ENCODE assay signal across 31 cellular contexts in genomic region chr1:54575161-54575560, GRCh38. TPM values are rescaled to one million over a fixed set of nuclear protein-coding genes. Genes with fewer than 3 reads are reported as not detected.
A peak's percentile ranks its signal among the peaks of the same experiment; 100 is the strongest.
DNase-seq lines count a peak whose midpoint lies in the region; ATAC-seq, FAIRE-seq and TF ChIP-seq lines count a peak whose summit lies in the region.
"Had no signal": no experiment of that assay in that cellular context is flagged by ENCODE, and none has a peak within 500 bp of the region (broad histone marks: within the 10 kb centered on the region; RNA-seq: fewer than 3 reads in every experiment).

No MANE protein-coding gene starts in this region.

- TF ChIP-seq POLR2A in HepG2 (IDR thresholded peaks at IDR 0.05; ENCODE audit: insufficient read depth in 1 of 2, low read depth in 2 of 2, low read length in 2 of 2) = no peak
- TF ChIP-seq POLR2A in right lobe of liver (IDR thresholded peaks at IDR 0.05) = no peak
- no peak for TF ChIP-seq POLR2A in heart left ventricle (IDR thresholded peaks at IDR 0.05)
- TF ChIP-seq POLR2A in GM12891 (IDR thresholded peaks at IDR 0.05; ENCODE audit: low read depth, low read length) = no peak

- no peak overlapping the region for H3K9ac ChIP-seq in HepG2 (ENCODE audit: insufficient read depth, low read depth, low read length)

- intact Hi-C loops in HepG2 (cut with micrococcal nuclease; ENCODE audit: unreplicated experiment) (loop anchor here (5.0 kb wide), 1 partner anchor 47 kb away; the partner anchor contains the start of gene FAM151A), right lobe of liver (cut with DNase I) (no loop called here), heart left ventricle (cut with DNase I) (loop anchor here in 1 of 10 donors (2.0 kb wide), 1 partner anchor 26 kb away; the partner anchor contains the start of gene ACOT11), aorta (cut with DNase I) (no loop called here)

- H3K4me2 ChIP-seq in HepG2 (ENCODE audit: low read depth, low read length) = no peak overlapping the region

- no peak overlapping the region for H2AFZ ChIP-seq in HepG2 (ENCODE audit: low read length)

- no peak for FAIRE-seq in HepG2 (lab: Jason Lieb, UNC)
- no peak for FAIRE-seq in GM12891 (lab: Jason Lieb, UNC)
- FAIRE-seq: astrocyte, endothelial cell of umbilical vein, TTC549 had no signal

- POLR2A ChIA-PET in HepG2 (lab: Yijun Ruan, JAX) = no interaction called here

- DNase-seq in HepG2 (ENCODE audit: low spot score) (peak; percentile 49), right lobe of liver (no peak), heart left ventricle (peak; percentile 15 to 82 (median 61)), myocyte (ENCODE audit: low read depth) (peak; percentile 76), aorta (peak; percentile 10), Ammon's horn (ENCODE audit: low spot score) (no peak), GM12891 (ENCODE audit: insufficient read length, low spot score) (no peak)
- DNase-seq: 8988T; activated CD4-positive, alpha-beta T cell treated with anti-CD3 and anti-CD28 coated beads for 36 hours; activated CD8-positive, alpha-beta T cell treated with anti-CD3 and anti-CD28 coated beads, Interleukin-2, amount 10 ng/mL, durations not matched to agents 7 days and 5 days; activated effector memory CD4-positive, alpha-beta T cell treated with Interleukin-2 at 50 U/mL for 16 hours; activated naive CD8-positive, alpha-beta T cell treated with anti-CD3 and anti-CD28 coated beads, Interleukin-2, amount 10 ng/mL, durations not matched to agents 7 days and 5 days; DND-41; GOT3; islet precursor cell; mammary epithelial cell; NCI-H1105 treated with DMSO at 0.1 percent for 48 hours; NCI-H2029 treated with DMSO at 0.1 percent for 48 hours; NCI-H2227 treated with DMSO at 0.1 percent for 48 hours; NCI-H69; Peyer's patch; SJCRH30; tibial artery had no signal

- peak; percentile 17 for ATAC-seq in HepG2
- no peak for ATAC-seq in right lobe of liver
- ATAC-seq in heart left ventricle = peak; percentile 69 to 80 (median 74)
- no peak for ATAC-seq in aorta (ENCODE audit: low FRiP score)
- ATAC-seq in GM21528 (IDR thresholded peaks at IDR 0.05; ENCODE audit: low FRiP score, unreplicated experiment) = no peak
- ATAC-seq: activated CD4-positive, alpha-beta T cell treated with anti-CD3 and anti-CD28 coated beads for 36 hours; activated CD8-positive, alpha-beta T cell treated with anti-CD3 and anti-CD28 coated beads, Interleukin-2, amount 10 ng/mL, durations not matched to agents 7 days and 5 days had no signal

- peaks cover 78% of the 10 kb centered on the region for H3K4me1 ChIP-seq in HepG2 (ENCODE audit: insufficient read depth, low read length)
- H3K4me1 ChIP-seq in right lobe of liver = peaks cover 0 to 8% (median 0%) of the 10 kb centered on the region in 4 donors
- H3K4me1 ChIP-seq in heart left ventricle = peaks cover 1 to 81% (median 42%) of the 10 kb centered on the region in 12 donors
- H3K4me1 ChIP-seq in aorta (ENCODE audit: control insufficient read depth in 1 of 2, insufficient read depth in 2 of 2, low read length in 2 of 2) = no peaks in the 10 kb centered on the region

- H3K36me3 ChIP-seq in HepG2 (replicated peaks in 1 of 2; ENCODE audit: control insufficient read depth in 1 of 2, insufficient read depth in 2 of 2, low read length in 2 of 2) (no peaks in the 10 kb centered on the region), right lobe of liver (no peaks in the 10 kb centered on the region), heart left ventricle (peaks cover 0 to 4% (median 0%) of the 10 kb centered on the region in 9 donors), aorta (ENCODE audit: control insufficient read depth in 1 of 2, insufficient read depth in 2 of 2, low read length in 1 of 2) (no peaks in the 10 kb centered on the region)
- H3K36me3 ChIP-seq: neutrophil, SJCRH30, tibial artery had no signal

- no peak overlapping the region for H3K4me3 ChIP-seq in HepG2 (replicated peaks in 1 of 3; ENCODE audit: insufficient read depth in 1 of 3, low read depth in 2 of 3, low read length in 3 of 3)
- H3K4me3 ChIP-seq in right lobe of liver = no peak overlapping the region
- H3K4me3 ChIP-seq in heart left ventricle = no peak overlapping the region
- no peak overlapping the region for H3K4me3 ChIP-seq in aorta (ENCODE audit: low read length in 2 of 2)
- H3K4me3 ChIP-seq: Peyer's patch, SJCRH30, tibial artery had no signal

- H3K27ac ChIP-seq in HepG2 (ENCODE audit: extremely low read length, insufficient read depth, low read length) (no peak overlapping the region), right lobe of liver (no peak overlapping the region), heart left ventricle (peak overlapping the region; percentile 66 to 97 (median 89)), aorta (ENCODE audit: low read depth in 1 of 2, low read length in 2 of 2) (no peak overlapping the region)
- H3K27ac ChIP-seq: neutrophil, Peyer's patch, SJCRH30 had no signal

- CTCF ChIA-PET in HepG2 (lab: Yijun Ruan, JAX; ENCODE audit: low intra/inter-chr PET ratio, low total read pairs) = no interaction called here

- H3K27me3 ChIP-seq in HepG2 (ENCODE audit: control insufficient read depth in 1 of 2, insufficient read depth in 2 of 2, low read length in 2 of 2) = no peaks in the 10 kb centered on the region
- no peaks in the 10 kb centered on the region for H3K27me3 ChIP-seq in right lobe of liver
- H3K27me3 ChIP-seq in heart left ventricle = no peaks in the 10 kb centered on the region
- no peaks in the 10 kb centered on the region for H3K27me3 ChIP-seq in aorta (ENCODE audit: control insufficient read depth in 1 of 2, insufficient read depth in 2 of 2, low read length in 1 of 2)
- H3K27me3 ChIP-seq: neutrophil, Peyer's patch, SJCRH30, tibial artery had no signal

- in situ Hi-C loops in HepG2 (cut with HindIII; ENCODE audit: extremely low pct_ligation_motif_present, low pct_unique_long_range_greater_than_20kb) = no loop called here

- H3K9me3 ChIP-seq in HepG2 (ENCODE audit: low read length) = no peaks in the 10 kb centered on the region
- H3K9me3 ChIP-seq in right lobe of liver = no peaks in the 10 kb centered on the region
- no peaks in the 10 kb centered on the region for H3K9me3 ChIP-seq in heart left ventricle
- H3K9me3 ChIP-seq in aorta (ENCODE audit: control insufficient read depth, low read length) = no peaks in the 10 kb centered on the region
- H3K9me3 ChIP-seq: neutrophil, Peyer's patch, SJCRH30, tibial artery had no signal

- peak in 1 of 2 experiments; percentile 33; a peak in 1 of 4 replicates for TF ChIP-seq EP300 in HepG2 (IDR thresholded peaks at IDR 0.05; ENCODE audit: low read depth in 2 of 2, low read length in 2 of 2)
- TF ChIP-seq EP300 in HepG2 (CRISPR knock-in tag; IDR thresholded peaks at IDR 0.05; ENCODE audit: borderline replicate concordance) = no peak

- TF ChIP-seq CTCF in HepG2 (CRISPR knock-in tag; IDR thresholded peaks at IDR 0.05) (peak; percentile 18; the same call in 1 of the 2 replicates), right lobe of liver (IDR thresholded peaks at IDR 0.05) (no peak), heart left ventricle (IDR thresholded peaks at IDR 0.05) (peak in 9 of 12 donors; percentile 10 to 43 (median 32))

- BruUV-seq in HepG2 (replicated peaks; lab: Mats Ljungman, UMichigan) = no TSS peak

- no peaks in the 10 kb centered on the region for H4K20me1 ChIP-seq in HepG2 (ENCODE audit: insufficient read depth, low read length)

- H3K79me2 ChIP-seq in HepG2 (ENCODE audit: insufficient read depth, low read length) = no peaks in the 10 kb centered on the region

- no peak for TF ChIP-seq RAD21 in HepG2 (CRISPR knock-in tag; IDR thresholded peaks at IDR 0.05)

- WGBS in HepG2 (ENCODE audit: low lambda C conversion rate) = 59% methylated on average over 3 of the region's 3 CpGs
- WGBS in right lobe of liver (ENCODE audit: insufficient coverage, low coverage, low lambda C conversion rate, missing lambda C conversion rate) = 100% methylated on average over 2 of the region's 3 CpGs
- 55 to 69% (median 67%) methylated on average over 3 of the region's 3 CpGs for WGBS in heart left ventricle, 4 donors
- 96 to 97% methylated on average over 3 of the region's 3 CpGs for WGBS in aorta, 2 donors

RNA-seq across cellular contexts. Expression of gene ACOT11, which starts 27.1 kb away (rescaled TPM):
- total RNA-seq in HepG2 (2016; rRNA removed; fragmentation: Illumina TruSeq; extraction: Trizol) = 3.0 and 3.3 TPM in 2 replicates
- 0.79 and 1.0 TPM in 2 replicates for total RNA-seq in HepG2 (2016; cell fraction: cytosol; rRNA removed; fragmentation: Illumina TruSeq; extraction: Trizol; ENCODE audit: low read depth)
- 2.1 and 2.6 TPM in 2 replicates for total RNA-seq in HepG2 (2016; cell fraction: insoluble cytoplasmic fraction; rRNA removed; fragmentation: Illumina TruSeq; extraction: Trizol)
- total RNA-seq in HepG2 (2016; cell fraction: membrane; rRNA removed; fragmentation: Illumina TruSeq; extraction: Trizol) = 2.2 TPM in 2 replicates
- total RNA-seq in HepG2 (2016; cell fraction: nucleus; rRNA removed; fragmentation: Illumina TruSeq; extraction: Trizol) = 1.8 and 2.5 TPM in 2 replicates
- 2.6 and 2.8 TPM in 2 replicates for polyA plus RNA-seq in HepG2 (2011; rRNA removed)
- 0.88 and 1.6 TPM in 2 replicates for polyA plus RNA-seq in HepG2 (2011; cell fraction: cytosol; rRNA removed)
- 6.8 and 12.7 TPM in 2 replicates for polyA plus RNA-seq in HepG2 (2011; cell fraction: nucleus; rRNA removed)
- polyA plus RNA-seq in HepG2 (2012) = 1.4 and 2.1 TPM in 2 replicates
- 0.62 and 0.68 TPM in 2 replicates for polyA plus RNA-seq in HepG2 (2016; cell fraction: cytosol; fragmentation: Illumina TruSeq; extraction: Trizol; ENCODE audit: low read depth)
- 1.9 and 3.1 TPM in 2 replicates for polyA plus RNA-seq in HepG2 (2016; cell fraction: insoluble cytoplasmic fraction; fragmentation: Illumina TruSeq; extraction: Trizol; ENCODE audit: low read depth)
- 1.3 and 1.4 TPM in 2 replicates for polyA plus RNA-seq in HepG2 (2016; cell fraction: membrane; fragmentation: Illumina TruSeq; extraction: Trizol; ENCODE audit: low read depth)
- 4.8 and 6.2 TPM in 2 replicates for polyA plus RNA-seq in HepG2 (2016; cell fraction: nucleus; fragmentation: Illumina TruSeq; extraction: Trizol; ENCODE audit: insufficient read depth, low read depth)
- 7.7 and 8.7 TPM in 2 replicates for polyA minus RNA-seq in HepG2 (2011; rRNA and poly(A)+ RNA removed; ENCODE audit: low replicate concordance)
- polyA minus RNA-seq in HepG2 (2011; cell fraction: cytosol; rRNA and poly(A)+ RNA removed) = 1.4 and 2.3 TPM in 2 replicates
- 3.1 and 5.0 TPM in 2 replicates for polyA minus RNA-seq in HepG2 (2011; cell fraction: nucleus; rRNA and poly(A)+ RNA removed)
- total RNA-seq in right lobe of liver = 1 to 10 TPM in 2 of 6 experiments, under 1 TPM in 4; 0.50 to 1.3 (median 0.84) TPM
- 10 to 100 TPM; 33.2 to 69.3 (median 55.9) TPM for total RNA-seq in heart left ventricle
- polyA plus RNA-seq in heart left ventricle = 10 to 100 TPM; 40.8 to 60.8 TPM
- total RNA-seq in myocyte = 54.0 and 59.2 TPM in 2 replicates
- polyA plus RNA-seq in myocyte (2012) = 24.7 TPM
- 10 to 100 TPM; 17.5 to 20.9 TPM for total RNA-seq in aorta
- polyA plus RNA-seq in aorta = 1 to 10 TPM; 6.4 to 7.3 TPM
- polyA plus RNA-seq in GM12891 (2012; ENCODE audit: low read depth, missing spikeins) = 0.45 TPM

RNA-seq across cellular contexts. Expression of gene FAM151A, which starts 48.2 kb away (rescaled TPM):
- total RNA-seq in HepG2 (2016; rRNA removed; fragmentation: Illumina TruSeq; extraction: Trizol) = 1.5 and 3.6 TPM in 2 replicates
- total RNA-seq in HepG2 (2016; cell fraction: cytosol; rRNA removed; fragmentation: Illumina TruSeq; extraction: Trizol; ENCODE audit: low read depth) = 0.40 and 0.79 TPM in 2 replicates
- total RNA-seq in HepG2 (2016; cell fraction: insoluble cytoplasmic fraction; rRNA removed; fragmentation: Illumina TruSeq; extraction: Trizol) = 1.3 and 4.4 TPM in 2 replicates
- total RNA-seq in HepG2 (2016; cell fraction: membrane; rRNA removed; fragmentation: Illumina TruSeq; extraction: Trizol) = 0.77 and 1.3 TPM in 2 replicates
- 2.6 and 3.0 TPM in 2 replicates for total RNA-seq in HepG2 (2016; cell fraction: nucleus; rRNA removed; fragmentation: Illumina TruSeq; extraction: Trizol)
- 0.25 and 0.29 TPM in 2 replicates for polyA plus RNA-seq in HepG2 (2011; rRNA removed)
- polyA plus RNA-seq in HepG2 (2011; cell fraction: cytosol; rRNA removed) = 0.09 and 0.28 TPM in 2 replicates
- 0.21 and 0.26 TPM in 2 replicates for polyA plus RNA-seq in HepG2 (2011; cell fraction: nucleus; rRNA removed)
- 0.08 and 0.19 TPM in 2 replicates for polyA plus RNA-seq in HepG2 (2012)
- 0.55 and 0.68 TPM in 2 replicates for polyA plus RNA-seq in HepG2 (2016; cell fraction: cytosol; fragmentation: Illumina TruSeq; extraction: Trizol; ENCODE audit: low read depth)
- 0.85 and 1.2 TPM in 2 replicates for polyA plus RNA-seq in HepG2 (2016; cell fraction: insoluble cytoplasmic fraction; fragmentation: Illumina TruSeq; extraction: Trizol; ENCODE audit: low read depth)
- polyA plus RNA-seq in HepG2 (2016; cell fraction: membrane; fragmentation: Illumina TruSeq; extraction: Trizol; ENCODE audit: low read depth) = 0.62 and 0.73 TPM in 2 replicates
- 3.3 and 3.5 TPM in 2 replicates for polyA plus RNA-seq in HepG2 (2016; cell fraction: nucleus; fragmentation: Illumina TruSeq; extraction: Trizol; ENCODE audit: insufficient read depth, low read depth)
- polyA minus RNA-seq in HepG2 (2011; rRNA and poly(A)+ RNA removed; ENCODE audit: low replicate concordance) = 0.38 TPM in 1 of 2 replicates, not detected in the other
- not detected in 2 replicates for polyA minus RNA-seq in HepG2 (2011; cell fraction: cytosol; rRNA and poly(A)+ RNA removed)
- not detected in 2 replicates for polyA minus RNA-seq in HepG2 (2011; cell fraction: nucleus; rRNA and poly(A)+ RNA removed)
- 10 to 100 TPM in 2 of 6 experiments, 1 to 10 TPM in 2, under 1 TPM in 2; 0.12 to 72.9 (median 5.2) TPM for total RNA-seq in right lobe of liver
- total RNA-seq in heart left ventricle = 1 to 10 TPM in 3 of 9 donors, under 1 TPM in 6; 0.19 to 1.9 (median 0.53) TPM
- polyA plus RNA-seq in heart left ventricle = 1 to 10 TPM in 1 of 2 donors, under 1 TPM in 1; 0.35 to 1.9 TPM
- not detected in 2 replicates for total RNA-seq in myocyte
- 0.23 TPM for polyA plus RNA-seq in myocyte (2012)
- not detected for total RNA-seq in aorta
- polyA plus RNA-seq in aorta = under 1 TPM in 1 of 2 donors, not detected in 1; 0.08 TPM
- polyA plus RNA-seq in GM12891 (2012; ENCODE audit: low read depth, missing spikeins) = not detected
- total RNA-seq: activated CD4-positive, alpha-beta T cell treated with anti-CD3 and anti-CD28 coated beads for 36 hours; activated CD8-positive, alpha-beta T cell treated with anti-CD3 and anti-CD28 coated beads, Interleukin-2, amount 10 ng/mL, durations not matched to agents 7 days and 5 days; activated naive CD8-positive, alpha-beta T cell treated with anti-CD3 and anti-CD28 coated beads, Interleukin-2, amount 10 ng/mL, durations not matched to agents 7 days and 5 days; astrocyte; dermis microvascular lymphatic vessel endothelial cell; endothelial cell of umbilical vein; MCF 10A; pulmonary artery endothelial cell; SJCRH30 had no signal
- polyA plus RNA-seq: endothelial cell of umbilical vein had no signal

Comparison
In these comparisons a context has a peak if more than half of its experiments do, and no peak if none do; other contexts are left out.
1. ATAC-seq: peak in HepG2 (single experiment) and heart left ventricle (4 of 4); none in right lobe of liver (0 of 4), aorta (single experiment) and GM21528 (single experiment).
2. DNase-seq: peak in HepG2 (single experiment), heart left ventricle (5 of 5), myocyte (single experiment) and aorta (2 of 2); none in right lobe of liver (0 of 3), Ammon's horn (single experiment) and GM12891 (single experiment).
3. CTCF ChIP-seq: peak in HepG2 (single experiment) and heart left ventricle (9 of 12); none in right lobe of liver (0 of 4).
4. H3K27ac ChIP-seq: peak in heart left ventricle (12 of 12); none in HepG2 (single experiment), right lobe of liver (0 of 3) and aorta (0 of 2).